In genomic region chr1:111221633-111222286, GRCh38 we compare ENCODE assay signal across 8 cellular contexts. TPM values are rescaled to one million over a fixed set of nuclear protein-coding genes. Genes with fewer than 3 reads are reported as not detected.
DNase-seq lines count a peak whose midpoint lies in the region; ATAC-seq, FAIRE-seq and TF ChIP-seq lines count a peak whose summit lies in the region.

No MANE protein-coding gene starts in this region.

- TF ChIP-seq CTCF in WTC11 (IDR thresholded peaks at IDR 0.05), result no peak

- peak overlapping the region; percentile 47 for H3K4ac ChIP-seq in trophoblast cell (ENCODE audit: low read depth, low read length)

- H2BK12ac ChIP-seq in trophoblast cell (ENCODE audit: low read length), result peak overlapping the region; percentile 89

- peaks cover 7% of the 10 kb centered on the region for H3K36me3 Mint-ChIP-seq in activated T-cell treated with anti-CD3 and anti-CD28 coated beads, Interleukin-2, amount 50 U/mL, for 4 hours (ENCODE audit: insufficient read depth)
- H3K36me3 Mint-ChIP-seq in WTC11, result no peaks in the 10 kb centered on the region

- no peaks in the 10 kb centered on the region for H3K9me3 ChIP-seq in trophoblast cell (ENCODE audit: insufficient read depth, low read depth, low read length)

- H3K79me1 ChIP-seq in trophoblast cell (ENCODE audit: low read length), result peaks cover 24% of the 10 kb centered on the region

- H3K4me3 ChIP-seq in trophoblast cell (ENCODE audit: low read depth, low read length), result no peak overlapping the region

- peak overlapping the region; percentile 64 for H4K8ac ChIP-seq in trophoblast cell (ENCODE audit: low read depth, low read length)

- peak overlapping the region; percentile 46 for H4K12ac ChIP-seq in trophoblast cell (ENCODE audit: low read depth, low read length)

- TF ChIP-seq POLR2A in GM12892 (IDR thresholded peaks at IDR 0.05; ENCODE audit: low read depth, low read length), result peak; percentile 65; the same call in 1 of the 2 replicates

- peak overlapping the region; percentile 88 for H4K91ac ChIP-seq in trophoblast cell (ENCODE audit: low read depth, low read length)

- H3K23ac ChIP-seq in trophoblast cell (ENCODE audit: low read length), result no peak overlapping the region

- no peak overlapping the region for H3K9ac ChIP-seq in trophoblast cell (ENCODE audit: low read length)

- H3K9me3 Mint-ChIP-seq in activated T-cell treated with anti-CD3 and anti-CD28 coated beads, Interleukin-2, amount 50 U/mL, for 4 hours, result peaks cover 7% of the 10 kb centered on the region
- H3K9me3 Mint-ChIP-seq in WTC11, result 0 out of 2 replicates have a peak, but pooled peaks cover 7% of the 10 kb centered on the region

- H3K4me1 ChIP-seq in trophoblast cell (ENCODE audit: control insufficient read depth in 1 of 2, insufficient read depth in 2 of 2, low read length in 2 of 2), result peaks cover 8 to 17% of the 10 kb centered on the region in 2 experiments

- H2AK5ac ChIP-seq in trophoblast cell (ENCODE audit: low read length), result peak overlapping the region; percentile 74

- no peaks in the 10 kb centered on the region for H3K27me3 ChIP-seq in trophoblast cell (ENCODE audit: insufficient read depth, low read length)

- no peak overlapping the region for H3K4me2 ChIP-seq in trophoblast cell (ENCODE audit: low read length)

- H3K27ac ChIP-seq in trophoblast cell (ENCODE audit: low read depth, low read length), result peak overlapping the region; percentile 54

- CTCF ChIA-PET in WTC11 (lab: Charles Lee), result interaction anchor here (0.6 to 5.8 kb wide), 4 partner anchors 61 to 179 kb away, joined by 3 to 63 read pairs (median 20); no protein-coding TSS in a partner anchor

- H2BK5ac ChIP-seq in trophoblast cell (ENCODE audit: low read depth, low read length, poor library complexity), result peak overlapping the region; percentile 44

- peak; percentile 46 for ATAC-seq in GM21423 (IDR thresholded peaks at IDR 0.05; ENCODE audit: unreplicated experiment)
- peak; percentile 29 for ATAC-seq in HG03575 (IDR thresholded peaks at IDR 0.05; ENCODE audit: extremely low read depth, insufficient number of reproducible peaks, low FRiP score, unreplicated experiment)
- ATAC-seq in activated T-cell treated with anti-CD3 and anti-CD28 coated beads, Interleukin-2, amount 50 U/mL, for 4 hours, result peak; percentile 53 to 57
- ATAC-seq in WTC11, result no peak

- POLR2A ChIA-PET in WTC11 (lab: Charles Lee), result no interaction called here

- peak overlapping the region; percentile 53 for H3K14ac ChIP-seq in trophoblast cell (ENCODE audit: low read length)

- H3K27me3 Mint-ChIP-seq in activated T-cell treated with anti-CD3 and anti-CD28 coated beads, Interleukin-2, amount 50 U/mL, for 4 hours (ENCODE audit: low read depth), result no peaks in the 10 kb centered on the region
- no peaks in the 10 kb centered on the region for H3K27me3 Mint-ChIP-seq in WTC11 (ENCODE audit: low read depth)

- H3K4me3 Mint-ChIP-seq in activated T-cell treated with anti-CD3 and anti-CD28 coated beads, Interleukin-2, amount 50 U/mL, for 4 hours, result peak overlapping the region; percentile 35
- no peak overlapping the region for H3K4me3 Mint-ChIP-seq in WTC11

- no peak overlapping the region for H3K27ac Mint-ChIP-seq in WTC11

- no peaks in the 10 kb centered on the region for H3K36me3 ChIP-seq in trophoblast cell (ENCODE audit: control insufficient read depth in 1 of 2, insufficient read depth in 2 of 2, low read length in 2 of 2)

- peak; percentile 88 for FAIRE-seq in GM12892 (lab: Jason Lieb, UNC)

- H3K18ac ChIP-seq in trophoblast cell (ENCODE audit: low read length), result no peak overlapping the region

- no peak overlapping the region for H2AFZ ChIP-seq in trophoblast cell (ENCODE audit: insufficient read depth, low read length, poor library complexity)

- peaks cover 2% of the 10 kb centered on the region for H3K79me2 ChIP-seq in trophoblast cell (ENCODE audit: control insufficient read depth, insufficient read depth, low read length, poor library complexity)

- peak overlapping the region; percentile 90 for H2BK120ac ChIP-seq in trophoblast cell (ENCODE audit: insufficient read depth, low read length, poor library complexity)

- H3K4me1 Mint-ChIP-seq in activated T-cell treated with anti-CD3 and anti-CD28 coated beads, Interleukin-2, amount 50 U/mL, for 4 hours (ENCODE audit: low read depth), result peaks cover 93% of the 10 kb centered on the region
- peaks cover 49% of the 10 kb centered on the region for H3K4me1 Mint-ChIP-seq in WTC11

- no CpG with 5 or more reads among the region's 5 CpGs for WGBS in trophoblast cell (ENCODE audit: extremely low coverage, insufficient coverage, insufficient read length)

- DNase-seq in GM12892 (ENCODE audit: insufficient read length), result no peak
- no peak for DNase-seq in activated T-cell treated with anti-CD3 and anti-CD28 coated beads, Interleukin-2, amount 50 U/mL, for 4 hours
- DNase-seq in trophoblast cell, result no peak
- no peak for DNase-seq in WTC11 (ENCODE audit: low spot score)
- DNase-seq in hippocampal formation (lab: John Stamatoyannopoulos, UW), result no peak
- no peak for DNase-seq in COR-L47 (lab: John Stamatoyannopoulos, UW)

TF ChIP-seq in WTC11, 78 proteins besides CTCF, POLR2A, EP300 and RAD21:
- no peak for TF ChIP-seq ATF6 (CRISPR knock-in tag; IDR thresholded peaks at IDR 0.05)
- TF ChIP-seq HMGXB4 (CRISPR knock-in tag; IDR thresholded peaks at IDR 0.05), result no peak
- TF ChIP-seq FOXK1 (CRISPR knock-in tag; IDR thresholded peaks at IDR 0.05), result no peak

RNA-seq across cellular contexts. Expression of gene CHI3L2, which starts 5.8 kb away (rescaled TPM):
- 2.4 TPM for polyA plus RNA-seq in GM12892 (2012; ENCODE audit: missing spikeins)
- total RNA-seq in activated T-cell treated with anti-CD3 and anti-CD28 coated beads, Interleukin-2, amount 50 U/mL, for 4 hours, result 1 to 10 TPM; 1.2 to 2.3 (median 1.8) TPM
- polyA plus RNA-seq in trophoblast cell (2013), result 1.3 and 1.8 TPM in 2 replicates
- 0.41 to 0.61 TPM (median 0.41 TPM) in 3 replicates for total RNA-seq in WTC11 (2021)

RNA-seq across cellular contexts. Expression of gene DENND2D, which starts 21.3 kb away (rescaled TPM):
- 46.1 TPM for polyA plus RNA-seq in GM12892 (2012; ENCODE audit: missing spikeins)
- total RNA-seq in activated T-cell treated with anti-CD3 and anti-CD28 coated beads, Interleukin-2, amount 50 U/mL, for 4 hours, result 100 to 1,000 TPM; 127 to 158 (median 134) TPM
- polyA plus RNA-seq in trophoblast cell (2013), result 4.9 and 5.1 TPM in 2 replicates
- 2.1 to 2.9 TPM (median 2.2 TPM) in 3 replicates for total RNA-seq in WTC11 (2021)

Comparison
In these comparisons a context has a peak if more than half of its experiments do, and no peak if none do; other contexts are left out.
1. RNA of gene DENND2D, which starts 21.3 kb away (total RNA-seq): 127 to 158 TPM in activated T-cell treated with anti-CD3 and anti-CD28 coated beads, Interleukin-2, amount 50 U/mL, for 4 hours; 2.1 to 2.9 TPM in WTC11; every median in the first group is over 10 times any median in the second.